In genomic region chr4:128068927-128069326, GRCh38 we compare ENCODE assay signal across 9 cellular contexts. TPM values are rescaled to one million over a fixed set of nuclear protein-coding genes. Genes with fewer than 3 reads are reported as not detected.
DNase-seq lines count a peak whose midpoint lies in the region; ATAC-seq and TF ChIP-seq lines count a peak whose summit lies in the region.
"Had no signal": no experiment of that assay in that cellular context is flagged by ENCODE, and none has a peak within 500 bp of the region (broad histone marks: within the 10 kb centered on the region; RNA-seq: fewer than 3 reads in every experiment).

No MANE protein-coding gene starts in this region.

- in situ Hi-C loops in brain microvascular endothelial cell (cut with HindIII; ENCODE audit: low pct_ligation_motif_present, low sequenced_read_pairs) = no loop called here
- in situ Hi-C loops in gastrocnemius medialis (cut with MboI; ENCODE audit: low sequenced_read_pairs in 4 of 4) = loop anchor here in 1 of 4 donors (10.0 kb wide), 1 partner anchor 104 kb away; the partner anchor contains the start of genes ABHD18 and MFSD8

- ATAC-seq in GM19452 (IDR thresholded peaks at IDR 0.05; ENCODE audit: unreplicated experiment) (no peak), gastrocnemius medialis (no peak)

- no peaks in the 10 kb centered on the region for H3K36me3 ChIP-seq in brain microvascular endothelial cell (replicated peaks)
- H3K36me3 ChIP-seq in gastrocnemius medialis = no peaks in the 10 kb centered on the region

- H3K27me3 ChIP-seq in brain microvascular endothelial cell (replicated peaks) (no peaks in the 10 kb centered on the region), gastrocnemius medialis (no peaks in the 10 kb centered on the region)

- no peak overlapping the region for H3K27ac ChIP-seq in brain microvascular endothelial cell
- H3K27ac ChIP-seq in gastrocnemius medialis = no peak overlapping the region

- DNase-seq in activated CD4-positive, alpha-beta T cell treated with anti-CD3 and anti-CD28 coated beads, Interleukin-2, amount 10 ng/mL, durations not matched to agents 24 days and 14 days = peak; percentile 65
- DNase-seq in activated CD4-positive, alpha-beta T cell treated with anti-CD3 and anti-CD28 coated beads for 4 hours = no peak
- peak; percentile 40 for DNase-seq in HT-29 (ENCODE audit: low spot score)
- peak; percentile 20 for DNase-seq in brain microvascular endothelial cell
- no peak for DNase-seq in retinal pigment epithelial cell (ENCODE audit: low read depth)
- DNase-seq in occipital lobe (lab: John Stamatoyannopoulos, UW) = no peak
- DNase-seq in gastrocnemius medialis = no peak
- DNase-seq: NCI-H2029 had no signal

- peaks cover 5% of the 10 kb centered on the region for H3K4me1 Mint-ChIP-seq in activated CD4-positive, alpha-beta T cell treated with anti-CD3 and anti-CD28 coated beads, Interleukin-2, amount 10 ng/mL, durations not matched to agents 24 days and 14 days

- no peaks in the 10 kb centered on the region for H3K27me3 Mint-ChIP-seq in activated CD4-positive, alpha-beta T cell treated with anti-CD3 and anti-CD28 coated beads, Interleukin-2, amount 10 ng/mL, durations not matched to agents 24 days and 14 days

- no peak for TF ChIP-seq POLR2A in gastrocnemius medialis (IDR thresholded peaks at IDR 0.05)

- no peaks in the 10 kb centered on the region for H3K9me3 Mint-ChIP-seq in activated CD4-positive, alpha-beta T cell treated with anti-CD3 and anti-CD28 coated beads, Interleukin-2, amount 10 ng/mL, durations not matched to agents 24 days and 14 days

- H3K9me3 ChIP-seq in gastrocnemius medialis = no peaks in the 10 kb centered on the region

- TF ChIP-seq CTCF in brain microvascular endothelial cell (IDR thresholded peaks at IDR 0.05; ENCODE audit: low read depth, low read length, missing control alignments) (peak; percentile 63), retinal pigment epithelial cell (conservative IDR thresholded peaks at IDR 0.05; ENCODE audit: low read depth, low read length) (peak; percentile 44), gastrocnemius medialis (IDR thresholded peaks at IDR 0.05 in 4 of 5, conservative IDR thresholded peaks at IDR 0.05 in 1 of 5) (peak in 1 of 5 experiments; percentile 15)

- peaks cover 0 to 5% of the 10 kb centered on the region in 2 donors for H3K4me1 ChIP-seq in gastrocnemius medialis

- H3K4me3 ChIP-seq in brain microvascular endothelial cell (ENCODE audit: low read depth, low read length) (no peak overlapping the region), retinal pigment epithelial cell (ENCODE audit: low read length) (no peak overlapping the region), gastrocnemius medialis (no peak overlapping the region)

- no peak overlapping the region for H3K4me3 Mint-ChIP-seq in activated CD4-positive, alpha-beta T cell treated with anti-CD3 and anti-CD28 coated beads, Interleukin-2, amount 10 ng/mL, durations not matched to agents 24 days and 14 days

- H3K36me3 Mint-ChIP-seq in activated CD4-positive, alpha-beta T cell treated with anti-CD3 and anti-CD28 coated beads, Interleukin-2, amount 10 ng/mL, durations not matched to agents 24 days and 14 days (ENCODE audit: low read depth) = no peaks in the 10 kb centered on the region

- no peak overlapping the region for H3K27ac Mint-ChIP-seq in activated CD4-positive, alpha-beta T cell treated with anti-CD3 and anti-CD28 coated beads, Interleukin-2, amount 10 ng/mL, durations not matched to agents 24 days and 14 days

- intact Hi-C loops in activated CD4-positive, alpha-beta T cell treated with anti-CD3 and anti-CD28 coated beads, Interleukin-2, amount 10 ng/mL, durations not matched to agents 24 days and 14 days (cut with micrococcal nuclease) = loop anchor here (10.0 kb wide), 1 partner anchor 1026 kb away; the partner anchor contains the start of genes C4orf33 and SCLT1
- intact Hi-C loops in gastrocnemius medialis (cut with DNase I; ENCODE audit: low total_unique reads) = no loop called here

RNA-seq across cellular contexts. Expression of gene LARP1B, which starts 7.8 kb away (rescaled TPM):
- 31.1 and 32.6 TPM in 2 replicates for total RNA-seq in activated CD4-positive, alpha-beta T cell treated with anti-CD3 and anti-CD28 coated beads, Interleukin-2, amount 10 ng/mL, durations not matched to agents 24 days and 14 days
- 15.0 and 16.4 TPM in 2 replicates for total RNA-seq in HT-29 (2014; rRNA removed; shearing (Covaris generic))
- total RNA-seq in occipital lobe (61.8 TPM), gastrocnemius medialis (10 to 100 TPM; 19.5 to 23.5 (median 22.8) TPM)

Comparison
In these comparisons a context has a peak if more than half of its experiments do, and no peak if none do; other contexts are left out.
1. DNase-seq: peak in activated CD4-positive, alpha-beta T cell treated with anti-CD3 and anti-CD28 coated beads, Interleukin-2, amount 10 ng/mL, durations not matched to agents 24 days and 14 days (single experiment), HT-29 (single experiment) and brain microvascular endothelial cell (single experiment); none in activated CD4-positive, alpha-beta T cell treated with anti-CD3 and anti-CD28 coated beads for 4 hours (0 of 2), retinal pigment epithelial cell (single experiment), occipital lobe (single experiment) and gastrocnemius medialis (0 of 2).